10 cellular contexts compared by ENCODE assay signal in the genomic region with DNA sequence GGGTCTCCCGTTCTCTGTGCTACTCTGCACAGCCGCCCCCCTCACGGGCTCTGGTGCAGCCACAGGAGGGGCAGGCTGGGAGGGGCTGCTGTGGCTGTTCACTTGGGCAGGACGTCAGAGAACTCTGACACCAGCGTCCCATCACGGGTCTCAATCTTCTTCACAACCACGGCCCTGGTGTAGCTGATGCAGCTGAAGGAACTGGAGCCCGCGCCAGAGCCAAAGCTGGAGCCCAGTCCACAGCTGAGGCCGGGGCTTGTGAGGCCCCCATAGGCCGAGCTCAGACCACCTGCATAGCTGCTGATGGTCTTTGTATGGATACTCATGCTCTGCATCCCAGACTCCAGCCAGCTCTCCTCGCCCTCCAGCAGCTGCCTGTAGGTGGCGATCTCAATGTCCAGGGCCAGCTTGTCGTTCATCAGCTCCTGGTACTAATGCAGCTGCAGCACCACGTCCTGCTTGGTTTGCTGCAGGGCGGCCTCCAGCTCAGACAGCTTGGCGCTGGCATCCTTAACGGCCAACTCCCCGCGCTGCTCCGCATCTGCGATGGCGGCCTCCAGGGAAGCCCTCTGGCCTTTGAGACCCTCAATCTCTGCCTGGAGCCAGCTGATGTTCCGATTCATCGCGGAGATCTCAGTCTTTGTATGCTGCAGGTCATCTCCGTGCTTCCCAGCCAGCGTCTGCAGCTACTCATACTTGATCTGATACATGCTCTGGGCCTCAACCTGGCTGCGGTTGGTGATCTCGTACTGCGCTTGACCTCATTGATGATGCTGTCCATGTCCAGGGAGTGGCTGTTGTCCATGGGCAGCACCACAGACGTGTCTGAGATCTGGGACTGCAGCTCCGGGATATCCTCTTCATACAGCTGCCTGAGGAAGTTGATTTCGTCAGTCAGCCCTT. TPM values are rescaled to one million over a fixed set of nuclear protein-coding genes. Genes with fewer than 3 reads are reported as not detected.
A peak's percentile ranks its signal among the peaks of the same experiment; 100 is the strongest.
DNase-seq lines count a peak whose midpoint lies in the region; ATAC-seq, FAIRE-seq and TF ChIP-seq lines count a peak whose summit lies in the region.
"Had no signal": no experiment of that assay in that cellular context is flagged by ENCODE, and none has a peak within 500 bp of the region (broad histone marks: within the 10 kb centered on the region; RNA-seq: fewer than 3 reads in every experiment).

No MANE protein-coding gene starts in this region.

- ATAC-seq in pancreas (peak in 3 of 4 donors; percentile 57 to 84 (median 78)), HG02678 (IDR thresholded peaks at IDR 0.05; ENCODE audit: unreplicated experiment) (no peak), HG02642 (IDR thresholded peaks at IDR 0.05; ENCODE audit: poor library complexity, unreplicated experiment) (no peak)
- ATAC-seq: effector memory CD8-positive, alpha-beta T cell had no signal

- DNase-seq in GM03348 (ENCODE audit: low spot score) (peak; percentile 50), NCI-H510A treated with DMSO at 0.1 percent for 48 hours (lab: John Stamatoyannopoulos, UW) (peak; percentile 69), fibroblast of pulmonary artery (ENCODE audit: low read depth) (peak; percentile 68), pancreas (peak; percentile 40 to 78 (median 54)), NOMO-1 treated with dmso at 0.1 percent for 144 hours (lab: John Stamatoyannopoulos, UW; ENCODE audit: unreplicated experiment) (no peak), dorsolateral prefrontal cortex (no peak)
- DNase-seq: effector memory CD8-positive, alpha-beta T cell had no signal

- no peaks in the 10 kb centered on the region for H3K36me3 ChIP-seq in pancreas
- H3K36me3 ChIP-seq: HAP-1 had no signal

- 59 to 70% methylated on average over 34 of the region's 34 CpGs for WGBS in pancreas, 2 donors

- no peak for FAIRE-seq in pancreas (lab: Jason Lieb, UNC)

- TF ChIP-seq CTCF in fibroblast of pulmonary artery (IDR thresholded peaks at IDR 0.05; ENCODE audit: low read length, missing control alignments), result peak; percentile 72
- TF ChIP-seq CTCF in pancreas (IDR thresholded peaks at IDR 0.05), result peak; percentile 11 to 31 (median 20)
- TF ChIP-seq CTCF in dorsolateral prefrontal cortex (IDR thresholded peaks at IDR 0.05 in 54 of 56, conservative IDR thresholded peaks at IDR 0.05 in 2 of 56; ENCODE audit: low read depth in 1 of 56, partially characterized antibody in 56 of 56), result peak in 19 of 56 donors; percentile 11 to 37 (median 21)

- H3K27ac ChIP-seq in pancreas (no peak overlapping the region), dorsolateral prefrontal cortex (no peak overlapping the region)

- intact Hi-C loops in pancreas (cut with DNase I), result no loop called here
- intact Hi-C loops in dorsolateral prefrontal cortex (cut with DNase I), result no loop called here

- H3K4me3 ChIP-seq in fibroblast of pulmonary artery (replicated peaks; ENCODE audit: low read depth, low read length) (no peak overlapping the region), pancreas (no peak overlapping the region), dorsolateral prefrontal cortex (no peak overlapping the region)
- H3K4me3 ChIP-seq: HAP-1 had no signal

- no peaks in the 10 kb centered on the region for H3K4me1 ChIP-seq in pancreas
- H3K4me1 ChIP-seq: HAP-1 had no signal

- H3K9me3 ChIP-seq in pancreas, result no peaks in the 10 kb centered on the region

- no peaks in the 10 kb centered on the region for H3K27me3 ChIP-seq in pancreas
- H3K27me3 ChIP-seq in dorsolateral prefrontal cortex, result no peaks in the 10 kb centered on the region

RNA-seq across cellular contexts. Expression of a gene that starts 7.4 kb away (rescaled TPM):
- total RNA-seq in pancreas (1 to 10 TPM; 1.3 to 3.8 (median 2.6) TPM), dorsolateral prefrontal cortex (10 to 100 TPM in 82 of 120 experiments, 1 to 10 TPM in 38; 5.2 to 20.4 (median 11.3) TPM)
- 1 to 10 TPM; 1.0 to 1.1 TPM for polyA plus RNA-seq in pancreas

RNA-seq across cellular contexts. Expression of a gene that starts 32.9 kb away (rescaled TPM):
- 10 to 100 TPM; 41.9 to 75.6 (median 44.0) TPM for total RNA-seq in pancreas
- 10 to 100 TPM; 16.9 to 39.7 TPM for polyA plus RNA-seq in pancreas
- total RNA-seq in dorsolateral prefrontal cortex, result 100 to 1,000 TPM; 121 to 310 (median 210) TPM

RNA-seq across cellular contexts. Expression of a gene that starts 53.0 kb away (rescaled TPM):
- total RNA-seq in pancreas, result 10 to 100 TPM in 2 of 6 donors, 1 to 10 TPM in 4; 5.9 to 13.4 (median 9.1) TPM
- polyA plus RNA-seq in pancreas, result 1 to 10 TPM; 5.7 to 8.6 TPM
- total RNA-seq in dorsolateral prefrontal cortex, result 10 to 100 TPM; 10.5 to 27.4 (median 17.8) TPM

Comparison
In these comparisons a context has a peak if more than half of its experiments do, and no peak if none do; other contexts are left out.
1. DNase-seq: peak in GM03348 (single experiment), NCI-H510A treated with DMSO at 0.1 percent for 48 hours (single experiment), fibroblast of pulmonary artery (single experiment) and pancreas (6 of 6); none in NOMO-1 treated with dmso at 0.1 percent for 144 hours (single experiment) and dorsolateral prefrontal cortex (0 of 10).
2. ATAC-seq: peak in pancreas (3 of 4); none in HG02678 (single experiment) and HG02642 (single experiment).